ENCODE assay signal across 19 cellular contexts in genomic region chr6:2872417-2873358, GRCh38. TPM values are rescaled to one million over a fixed set of nuclear protein-coding genes. Genes with fewer than 3 reads are reported as not detected.
DNase-seq lines count a peak whose midpoint lies in the region; ATAC-seq, FAIRE-seq and TF ChIP-seq lines count a peak whose summit lies in the region.
"Had no signal": no experiment of that assay in that cellular context is flagged by ENCODE, and none has a peak within 500 bp of the region (broad histone marks: within the 10 kb centered on the region; RNA-seq: fewer than 3 reads in every experiment).

No MANE protein-coding gene starts in this region.

- H3K27me3 ChIP-seq in gastroesophageal sphincter = no peaks in the 10 kb centered on the region
- H3K27me3 ChIP-seq: sigmoid colon, tibial nerve had no signal

- no peak for TF ChIP-seq POLR2A in gastroesophageal sphincter (IDR thresholded peaks at IDR 0.05)
- TF ChIP-seq POLR2A in GM18505 (IDR thresholded peaks at IDR 0.05; ENCODE audit: borderline replicate concordance, extremely low read depth, insufficient read depth, insufficient read length) = no peak

- H3K4me3 ChIP-seq in gastroesophageal sphincter = no peak overlapping the region
- H3K4me3 ChIP-seq: sigmoid colon, tibial nerve had no signal

- DNase-seq in activated CD4-positive, alpha-beta T cell treated with anti-CD3 and anti-CD28 coated beads, Interleukin-2, amount 10 ng/mL, durations not matched to agents 24 days and 14 days = no peak
- no peak for DNase-seq in activated CD4-positive, alpha-beta T cell treated with anti-CD3 and anti-CD28 coated beads, Interleukin-2, amount 50 U/mL, for 1 hour
- DNase-seq in T-helper 17 cell (no peak), GM19239 (ENCODE audit: insufficient read length, low spot score) (no peak)
- DNase-seq: activated naive CD8-positive, alpha-beta T cell treated with anti-CD3 and anti-CD28 coated beads, Interleukin-2, amount 10 ng/mL, durations not matched to agents 7 days and 5 days; effector CD4-positive, alpha-beta T cell; NCI-H1436 treated with DMSO at 0.1 percent for 48 hours; occipital lobe; sigmoid colon had no signal

- peak overlapping the region in 3 of 4 donors; percentile 0 to 38 (median 27) for H3K27ac ChIP-seq in gastroesophageal sphincter
- H3K27ac ChIP-seq: RWPE1, tibial nerve, VCaP had no signal

- no peaks in the 10 kb centered on the region for H3K9me3 ChIP-seq in T-helper 17 cell (ENCODE audit: control insufficient read depth, low read length, poor library complexity, severe bottlenecking)
- H3K9me3 ChIP-seq in gastroesophageal sphincter = no peaks in the 10 kb centered on the region
- H3K9me3 ChIP-seq: sigmoid colon, tibial nerve had no signal

- H3K27me3 Mint-ChIP-seq in activated CD4-positive, alpha-beta T cell treated with anti-CD3 and anti-CD28 coated beads, Interleukin-2, amount 10 ng/mL, durations not matched to agents 24 days and 14 days = no peaks in the 10 kb centered on the region
- H3K27me3 Mint-ChIP-seq in T-helper 17 cell = no peaks in the 10 kb centered on the region
- no peaks in the 10 kb centered on the region for H3K27me3 Mint-ChIP-seq in stimulated activated memory B cell treated with anti-CD40 and anti-IgM and Interleukin-4, amounts not matched to agents 10 μg/mL and 1 μg/mL and 100 μg/mL, for 72 hours
- H3K27me3 Mint-ChIP-seq: activated naive CD8-positive, alpha-beta T cell treated with anti-CD3 and anti-CD28 coated beads, Interleukin-2, amount 10 ng/mL, durations not matched to agents 7 days and 5 days had no signal

- H3K36me3 Mint-ChIP-seq in activated CD4-positive, alpha-beta T cell treated with anti-CD3 and anti-CD28 coated beads, Interleukin-2, amount 10 ng/mL, durations not matched to agents 24 days and 14 days (ENCODE audit: low read depth) = peaks cover 6% of the 10 kb centered on the region
- H3K36me3 Mint-ChIP-seq in T-helper 17 cell (ENCODE audit: low read depth) = no peaks in the 10 kb centered on the region
- H3K36me3 Mint-ChIP-seq in stimulated activated memory B cell treated with anti-CD40 and anti-IgM and Interleukin-4, amounts not matched to agents 10 μg/mL and 1 μg/mL and 100 μg/mL, for 72 hours = no peaks in the 10 kb centered on the region

- TF ChIP-seq EP300 in gastroesophageal sphincter (IDR thresholded peaks at IDR 0.05) = no peak

- TF ChIP-seq CTCF in gastroesophageal sphincter (IDR thresholded peaks at IDR 0.05) = no peak

- no peak for FAIRE-seq in GM19239 (lab: Jason Lieb, UNC)
- FAIRE-seq: A204.1, keratinocyte had no signal

- no peak overlapping the region for H3K4me3 Mint-ChIP-seq in activated CD4-positive, alpha-beta T cell treated with anti-CD3 and anti-CD28 coated beads, Interleukin-2, amount 10 ng/mL, durations not matched to agents 24 days and 14 days
- peak overlapping the region; percentile 28 for H3K4me3 Mint-ChIP-seq in T-helper 17 cell
- no peak overlapping the region for H3K4me3 Mint-ChIP-seq in stimulated activated memory B cell treated with anti-CD40 and anti-IgM and Interleukin-4, amounts not matched to agents 10 μg/mL and 1 μg/mL and 100 μg/mL, for 72 hours
- H3K4me3 Mint-ChIP-seq: activated naive CD8-positive, alpha-beta T cell treated with anti-CD3 and anti-CD28 coated beads, Interleukin-2, amount 10 ng/mL, durations not matched to agents 7 days and 5 days had no signal

- H3K9me3 Mint-ChIP-seq in activated CD4-positive, alpha-beta T cell treated with anti-CD3 and anti-CD28 coated beads, Interleukin-2, amount 10 ng/mL, durations not matched to agents 24 days and 14 days = peaks cover 4% of the 10 kb centered on the region
- peaks cover 5% of the 10 kb centered on the region for H3K9me3 Mint-ChIP-seq in stimulated activated memory B cell treated with anti-CD40 and anti-IgM and Interleukin-4, amounts not matched to agents 10 μg/mL and 1 μg/mL and 100 μg/mL, for 72 hours

- peak overlapping the region; percentile 48 for H3K27ac Mint-ChIP-seq in activated CD4-positive, alpha-beta T cell treated with anti-CD3 and anti-CD28 coated beads, Interleukin-2, amount 10 ng/mL, durations not matched to agents 24 days and 14 days
- H3K27ac Mint-ChIP-seq in T-helper 17 cell = peak overlapping the region; percentile 24
- peak overlapping the region; percentile 98 for H3K27ac Mint-ChIP-seq in stimulated activated memory B cell treated with anti-CD40 and anti-IgM and Interleukin-4, amounts not matched to agents 10 μg/mL and 1 μg/mL and 100 μg/mL, for 72 hours
- H3K27ac Mint-ChIP-seq: activated naive CD8-positive, alpha-beta T cell treated with anti-CD3 and anti-CD28 coated beads, Interleukin-2, amount 10 ng/mL, durations not matched to agents 7 days and 5 days had no signal

- peaks cover 0 to 52% (median 16%) of the 10 kb centered on the region in 3 donors for H3K4me1 ChIP-seq in gastroesophageal sphincter

- intact Hi-C loops in activated CD4-positive, alpha-beta T cell treated with anti-CD3 and anti-CD28 coated beads, Interleukin-2, amount 10 ng/mL, durations not matched to agents 24 days and 14 days (cut with micrococcal nuclease) = no loop called here

- peaks cover 57% of the 10 kb centered on the region for H3K4me1 Mint-ChIP-seq in activated CD4-positive, alpha-beta T cell treated with anti-CD3 and anti-CD28 coated beads, Interleukin-2, amount 10 ng/mL, durations not matched to agents 24 days and 14 days
- H3K4me1 Mint-ChIP-seq in T-helper 17 cell = peaks cover 35% of the 10 kb centered on the region
- peaks cover 68% of the 10 kb centered on the region for H3K4me1 Mint-ChIP-seq in stimulated activated memory B cell treated with anti-CD40 and anti-IgM and Interleukin-4, amounts not matched to agents 10 μg/mL and 1 μg/mL and 100 μg/mL, for 72 hours

- ATAC-seq in T-helper 17 cell (no peak), gastroesophageal sphincter (no peak), GM18505 (IDR thresholded peaks at IDR 0.05; ENCODE audit: unreplicated experiment) (no peak), HG03196 (IDR thresholded peaks at IDR 0.05; ENCODE audit: unreplicated experiment) (no peak)
- no peak for ATAC-seq in stimulated activated memory B cell treated with anti-CD40 and anti-IgM and Interleukin-4, amounts not matched to agents 10 μg/mL and 1 μg/mL and 100 μg/mL, for 72 hours

- H3K36me3 ChIP-seq in gastroesophageal sphincter = no peaks in the 10 kb centered on the region
- H3K36me3 ChIP-seq: sigmoid colon, tibial nerve had no signal

- 51 to 64% methylated on average over 4 to 5 of the region's 8 CpGs for WGBS in gastroesophageal sphincter (ENCODE audit: low coverage in 1 of 2), 2 donors

RNA-seq across cellular contexts. Expression of gene SERPINB9, which starts 30.4 kb away (rescaled TPM):
- 81.3 and 83.8 TPM in 2 replicates for total RNA-seq in activated CD4-positive, alpha-beta T cell treated with anti-CD3 and anti-CD28 coated beads, Interleukin-2, amount 10 ng/mL, durations not matched to agents 24 days and 14 days
- total RNA-seq in T-helper 17 cell (10 to 100 TPM; 32.9 to 37.7 TPM), gastroesophageal sphincter (10 to 100 TPM in 1 of 4 donors, 1 to 10 TPM in 3; 5.9 to 16.6 (median 8.0) TPM)
- total RNA-seq: H4 had no signal

RNA-seq across cellular contexts. Expression of gene SERPINB1, which starts 31.0 kb away (rescaled TPM):
- 76.1 and 79.9 TPM in 2 replicates for total RNA-seq in activated CD4-positive, alpha-beta T cell treated with anti-CD3 and anti-CD28 coated beads, Interleukin-2, amount 10 ng/mL, durations not matched to agents 24 days and 14 days
- 10 to 100 TPM; 39.2 to 44.4 TPM for total RNA-seq in T-helper 17 cell
- 10 to 100 TPM; 24.8 to 79.0 (median 45.4) TPM for total RNA-seq in gastroesophageal sphincter

Comparison
In these comparisons a context has a peak if more than half of its experiments do, and no peak if none do; other contexts are left out.
1. H3K27ac Mint-ChIP-seq: peak in every context shown above with its lines; median percentile 98 in stimulated activated memory B cell treated with anti-CD40 and anti-IgM and Interleukin-4, amounts not matched to agents 10 μg/mL and 1 μg/mL and 100 μg/mL, for 72 hours; 48 in activated CD4-positive, alpha-beta T cell treated with anti-CD3 and anti-CD28 coated beads, Interleukin-2, amount 10 ng/mL, durations not matched to agents 24 days and 14 days; 24 in T-helper 17 cell.